In genomic region chr3:188503647-188504046, GRCh38 we compare ENCODE assay signal across 20 cellular contexts.
"Had no signal": no experiment of that assay in that cellular context is flagged by ENCODE, and none has a peak within 500 bp of the region (broad histone marks: within the 10 kb centered on the region; RNA-seq: fewer than 3 reads in every experiment).

No MANE protein-coding gene starts in this region.

- H3K27ac ChIP-seq: RWPE1 had no signal

- ATAC-seq: T-cell had no signal

- H3K9ac ChIP-seq: SK-N-SH had no signal

- DNase-seq: IMR-90, Karpas-422, KG1, NCI-H1092 treated with DMSO at 0.1 percent for 48 hours, NCI-H1436, NCI-H187, NCI-H2029, NCI-H2081 treated with DMSO at 0.1 percent for 48 hours, NCI-H2171, NCI-H226, NCI-H446, NCI-H510A, NCI-H524 treated with DMSO at 0.1 percent for 48 hours, NCI-H69, NCI-H774, SHP77, SK-N-SH, SW 1271, T-cell had no signal
